ENCODE assay signal across 14 cellular contexts in the genomic region with DNA sequence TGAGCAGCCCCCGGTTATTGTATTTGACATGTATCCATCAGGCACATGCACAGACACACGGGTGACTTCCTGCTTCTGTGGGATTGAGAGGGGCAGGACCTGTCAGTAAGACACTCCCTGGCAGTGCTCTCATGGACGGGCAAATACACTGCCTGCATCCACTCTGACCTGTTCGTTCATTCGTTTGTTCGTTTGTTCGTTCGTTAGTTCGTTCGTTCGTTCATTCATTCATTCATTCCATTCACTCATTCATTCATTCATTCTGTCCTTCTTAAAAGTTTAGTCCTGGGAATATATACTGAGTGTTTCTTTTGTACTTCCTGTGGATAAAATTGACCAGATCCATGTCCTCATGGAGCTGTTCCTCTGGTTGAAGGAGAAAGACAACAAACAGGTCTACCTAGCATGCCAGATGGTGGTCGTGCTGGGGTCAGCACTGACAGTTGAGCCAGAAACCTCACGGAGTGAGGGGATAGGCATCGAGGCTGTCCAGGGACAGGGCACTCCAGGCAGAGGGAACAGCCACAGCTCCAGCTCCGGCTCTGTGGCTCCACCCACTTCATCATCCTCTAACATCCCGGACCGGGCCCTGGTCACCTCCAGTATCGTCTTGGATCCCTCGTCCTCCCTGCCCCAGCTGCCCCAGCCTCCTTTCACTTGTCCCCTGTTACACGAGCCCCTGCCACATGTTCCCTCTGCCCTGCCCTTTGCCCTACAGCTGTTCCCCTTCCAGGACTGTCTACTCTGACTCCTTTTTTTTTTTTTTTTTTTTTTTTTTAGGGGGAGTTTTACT.
A peak's percentile ranks its signal among the peaks of the same experiment; 100 is the strongest.
DNase-seq lines count a peak whose midpoint lies in the region; ATAC-seq, FAIRE-seq and TF ChIP-seq lines count a peak whose summit lies in the region.
"Had no signal": no experiment of that assay in that cellular context is flagged by ENCODE, and none has a peak within 500 bp of the region (broad histone marks: within the 10 kb centered on the region; RNA-seq: fewer than 3 reads in every experiment).

No MANE protein-coding gene starts in this region.

- BruUV-seq in K562 (replicated peaks; lab: Mats Ljungman, UMichigan) = no TSS peak

- 7% methylated on average over 20 of the region's 20 CpGs for WGBS in K562 (ENCODE audit: insufficient coverage, low coverage, missing lambda C conversion rate)

- in situ Hi-C loops in K562 (cut with MboI) = no loop called here

- TF ChIP-seq CTCF in K562 (IDR thresholded peaks at IDR 0.05 in 2 of 3, conservative IDR thresholded peaks at IDR 0.05 in 1 of 3; ENCODE audit: insufficient read depth in 2 of 3, low read depth in 1 of 3, low read length in 3 of 3) (no peak), nephron progenitor cell (IDR thresholded peaks at IDR 0.05) (no peak), BE2C (IDR thresholded peaks at IDR 0.05; ENCODE audit: low read depth, low read length) (no peak)

- H4K20me1 ChIP-seq in K562 (replicated peaks; ENCODE audit: control insufficient read depth, insufficient read depth, low read length) = peaks cover 12% of the 10 kb centered on the region

- no peaks in the 10 kb centered on the region for H3K79me2 ChIP-seq in K562 (ENCODE audit: control insufficient read depth, insufficient read depth, low read length)

- no peak overlapping the region for H3K9ac ChIP-seq in K562 (ENCODE audit: insufficient read depth in 1 of 2, low read depth in 2 of 2, low read length in 2 of 2)

- no peaks in the 10 kb centered on the region; the same call in 1 of the 2 replicates for H3K9me3 ChIP-seq in K562 (replicated peaks; ENCODE audit: control insufficient read depth, insufficient read depth, low read depth, low read length)
- no peaks in the 10 kb centered on the region for H3K9me3 ChIP-seq in BE2C
- H3K9me3 ChIP-seq: Caco-2 had no signal

- H3K36me3 Mint-ChIP-seq in activated T-helper 17 cell treated with anti-CD3 and anti-CD28 coated beads, Interleukin-2, amount 50 U/mL, for 72 hours (ENCODE audit: low read depth) = no peaks in the 10 kb centered on the region
- H3K36me3 Mint-ChIP-seq in nephron progenitor cell (ENCODE audit: low read depth) = no peaks in the 10 kb centered on the region
- peaks cover 23 to 38% of the 10 kb centered on the region in 2 donors for H3K36me3 Mint-ChIP-seq in stimulated activated naive B cell treated with anti-CD40 and anti-IgM and Interleukin-4, amounts not matched to agents 10 μg/mL and 1 μg/mL and 100 μg/mL, for 72 hours

- no peak overlapping the region for H3K27ac ChIP-seq in K562 (ENCODE audit: extremely low read depth, low read depth, low read length)
- H3K27ac ChIP-seq: C4-2B had no signal

- peaks cover 4% of the 10 kb centered on the region for H3K4me1 Mint-ChIP-seq in activated T-helper 17 cell treated with anti-CD3 and anti-CD28 coated beads, Interleukin-2, amount 50 U/mL, for 72 hours
- H3K4me1 Mint-ChIP-seq in nephron progenitor cell = peaks cover 12% of the 10 kb centered on the region
- peaks cover 31 to 33% of the 10 kb centered on the region in 2 donors for H3K4me1 Mint-ChIP-seq in stimulated activated naive B cell treated with anti-CD40 and anti-IgM and Interleukin-4, amounts not matched to agents 10 μg/mL and 1 μg/mL and 100 μg/mL, for 72 hours

- no peak overlapping the region for H2AFZ ChIP-seq in K562 (ENCODE audit: low read depth, low read length)

- H3K4me3 ChIP-seq in K562 (no peak overlapping the region), BE2C (ENCODE audit: low read depth, low read length) (no peak overlapping the region)

- TF ChIP-seq RAD21 in K562 (CRISPR knock-in tag; conservative IDR thresholded peaks at IDR 0.05 in 1 of 2, IDR thresholded peaks at IDR 0.05 in 1 of 2) = no peak

- DNase-seq in K562 (ENCODE audit: extremely low read depth in 1 of 4, low spot score in 3 of 4) = no peak
- no peak for DNase-seq in nephron progenitor cell
- no peak for DNase-seq in stimulated activated naive B cell treated with anti-CD40 and anti-IgM and Interleukin-4, amounts not matched to agents 10 μg/mL and 1 μg/mL and 100 μg/mL, for 72 hours
- DNase-seq in BE2C = no peak
- no peak for DNase-seq in hypothalamus (lab: John Stamatoyannopoulos, UW)
- DNase-seq: CD4-positive, alpha-beta T cell; DMS79; GDM1 had no signal

- no peaks in the 10 kb centered on the region for H3K9me3 Mint-ChIP-seq in activated T-helper 17 cell treated with anti-CD3 and anti-CD28 coated beads, Interleukin-2, amount 50 U/mL, for 72 hours
- H3K9me3 Mint-ChIP-seq in nephron progenitor cell = peaks cover 11% of the 10 kb centered on the region
- H3K9me3 Mint-ChIP-seq in stimulated activated naive B cell treated with anti-CD40 and anti-IgM and Interleukin-4, amounts not matched to agents 10 μg/mL and 1 μg/mL and 100 μg/mL, for 72 hours = peaks cover 0 to 2% of the 10 kb centered on the region in 2 donors
- H3K9me3 Mint-ChIP-seq: CD4-positive, alpha-beta T cell had no signal

- H3K4me1 ChIP-seq in K562 (replicated peaks in 1 of 2; ENCODE audit: control insufficient read depth in 2 of 2, insufficient read depth in 2 of 2, low read length in 2 of 2) (no peaks in the 10 kb centered on the region), BE2C (no peaks in the 10 kb centered on the region)
- H3K4me1 ChIP-seq: Caco-2 had no signal

- TF ChIP-seq POLR2A in K562 (conservative IDR thresholded peaks at IDR 0.05) = no peak

- no peak for ATAC-seq in activated T-helper 17 cell treated with anti-CD3 and anti-CD28 coated beads, Interleukin-2, amount 50 U/mL, for 72 hours (replicated peaks)
- ATAC-seq in K562 = no peak
- no peak for ATAC-seq in stimulated activated naive B cell treated with anti-CD40 and anti-IgM and Interleukin-4, amounts not matched to agents 10 μg/mL and 1 μg/mL and 100 μg/mL, for 72 hours (replicated peaks)

- no peak for TF ChIP-seq EP300 in K562 (IDR thresholded peaks at IDR 0.05; ENCODE audit: low read length)

- H3K4me2 ChIP-seq in K562 (ENCODE audit: insufficient read depth, low read length) = no peak overlapping the region

- H3K4me3 Mint-ChIP-seq in activated T-helper 17 cell treated with anti-CD3 and anti-CD28 coated beads, Interleukin-2, amount 50 U/mL, for 72 hours = no peak overlapping the region
- H3K4me3 Mint-ChIP-seq in nephron progenitor cell = no peak overlapping the region
- H3K4me3 Mint-ChIP-seq in stimulated activated naive B cell treated with anti-CD40 and anti-IgM and Interleukin-4, amounts not matched to agents 10 μg/mL and 1 μg/mL and 100 μg/mL, for 72 hours = no peak overlapping the region
- H3K4me3 Mint-ChIP-seq: CD4-positive, alpha-beta T cell; H9 had no signal

- intact Hi-C loops in K562 (cut with micrococcal nuclease) = no loop called here

- POLR2A ChIA-PET in K562 (lab: Yijun Ruan, JAX) = interaction anchor here (0.6 to 0.7 kb wide), 2 partner anchors 305 to 1501 kb away, joined by 3 to 4 read pairs; no protein-coding TSS in a partner anchor

- no peaks in the 10 kb centered on the region for H3K9me1 ChIP-seq in K562 (ENCODE audit: control insufficient read depth, insufficient read depth, low read length)

- H3K27me3 ChIP-seq in K562 (ENCODE audit: control insufficient read depth in 2 of 2, insufficient read depth in 2 of 2, low read length in 2 of 2) (peaks cover 11 to 32% of the 10 kb centered on the region in 2 experiments), BE2C (no peaks in the 10 kb centered on the region)

- CTCF ChIA-PET in K562 (lab: Yijun Ruan, JAX; ENCODE audit: low intra/inter-chr PET ratio) = no interaction called here

- H3K36me3 ChIP-seq in K562 (ENCODE audit: control insufficient read depth, insufficient read depth, low read length) (no peaks in the 10 kb centered on the region), BE2C (no peaks in the 10 kb centered on the region)

- no peaks in the 10 kb centered on the region for H3K27me3 Mint-ChIP-seq in activated T-helper 17 cell treated with anti-CD3 and anti-CD28 coated beads, Interleukin-2, amount 50 U/mL, for 72 hours
- H3K27me3 Mint-ChIP-seq in nephron progenitor cell (ENCODE audit: low read depth, poor library complexity) = peaks cover 13% of the 10 kb centered on the region
- no peaks in the 10 kb centered on the region for H3K27me3 Mint-ChIP-seq in stimulated activated naive B cell treated with anti-CD40 and anti-IgM and Interleukin-4, amounts not matched to agents 10 μg/mL and 1 μg/mL and 100 μg/mL, for 72 hours
- H3K27me3 Mint-ChIP-seq: CD4-positive, alpha-beta T cell had no signal

- peak overlapping the region; percentile 64 for H3K27ac Mint-ChIP-seq in activated T-helper 17 cell treated with anti-CD3 and anti-CD28 coated beads, Interleukin-2, amount 50 U/mL, for 72 hours
- H3K27ac Mint-ChIP-seq in nephron progenitor cell = peak overlapping the region; percentile 51
- peak overlapping the region; percentile 20 for H3K27ac Mint-ChIP-seq in stimulated activated naive B cell treated with anti-CD40 and anti-IgM and Interleukin-4, amounts not matched to agents 10 μg/mL and 1 μg/mL and 100 μg/mL, for 72 hours
- H3K27ac Mint-ChIP-seq: CD4-positive, alpha-beta T cell; H9 had no signal

- FAIRE-seq in K562 (lab: Jason Lieb, UNC) = no peak
- FAIRE-seq: D721Med, H1 had no signal

TF ChIP-seq in K562, 482 proteins besides CTCF, POLR2A, EP300 and RAD21:
- TF ChIP-seq ZNF253 (CRISPR knock-in tag; conservative IDR thresholded peaks at IDR 0.05) = no peak
- no peak for TF ChIP-seq TAF9B (IDR thresholded peaks at IDR 0.05; ENCODE audit: partially characterized antibody)
- TF ChIP-seq ZNF24 (IDR thresholded peaks at IDR 0.05) = peak; percentile 94
